1 cellular context compared by ENCODE assay signal in the genomic region with DNA sequence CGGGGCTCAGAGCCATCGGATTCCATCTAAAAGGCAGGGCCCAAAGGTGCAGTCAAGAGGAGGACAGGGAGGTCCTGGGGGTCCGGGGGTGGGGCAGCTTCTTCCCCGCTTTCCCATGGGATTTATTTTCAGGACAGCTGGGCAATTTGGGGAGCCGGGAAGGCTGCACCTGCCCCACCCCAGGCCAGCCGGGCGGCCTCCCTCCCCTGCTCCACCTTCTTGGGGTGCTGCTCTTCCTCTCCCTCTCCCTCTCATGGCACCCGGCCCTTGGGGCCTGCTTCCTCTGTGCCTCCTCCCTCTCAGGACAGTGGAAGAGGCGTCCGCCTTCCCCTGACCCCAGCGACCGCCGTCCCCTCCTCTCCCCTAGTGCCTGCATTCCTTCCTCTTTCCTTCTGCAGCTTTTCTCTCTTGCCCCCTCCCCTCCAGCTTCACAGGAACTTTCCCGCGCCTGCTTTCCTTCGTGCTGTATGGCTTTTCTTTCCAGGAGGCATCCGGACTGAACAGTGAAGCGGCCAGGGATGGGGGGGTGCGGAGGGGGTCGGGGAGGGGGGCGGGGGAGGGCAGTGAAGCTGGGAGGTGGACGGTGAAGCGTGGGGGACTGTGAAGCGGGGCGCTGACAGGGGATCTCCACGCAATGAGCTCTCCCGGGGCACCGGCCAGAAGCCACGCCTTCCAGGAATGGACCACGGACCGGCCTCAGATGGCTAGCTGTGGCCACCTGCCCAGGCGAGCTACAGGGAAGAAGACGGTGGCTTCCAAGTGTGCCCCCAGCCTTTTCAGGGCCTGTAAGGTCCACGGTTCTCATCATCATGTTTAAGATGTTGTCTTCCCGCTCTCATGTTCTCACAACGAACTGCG.
TF ChIP-seq lines count a peak whose summit lies in the region.

No MANE protein-coding gene starts in this region.

TF ChIP-seq in GM23338, 12 proteins besides CTCF, POLR2A, EP300 and RAD21 (continued from another document):
- TF ChIP-seq EZH2 (IDR thresholded peaks at IDR 0.05; ENCODE audit: low read depth, unreplicated experiment) (no peak), EZH2phosphoT487 (IDR thresholded peaks at IDR 0.05; ENCODE audit: unreplicated experiment) (no peak)
- TF ChIP-seq, protein P1, sequence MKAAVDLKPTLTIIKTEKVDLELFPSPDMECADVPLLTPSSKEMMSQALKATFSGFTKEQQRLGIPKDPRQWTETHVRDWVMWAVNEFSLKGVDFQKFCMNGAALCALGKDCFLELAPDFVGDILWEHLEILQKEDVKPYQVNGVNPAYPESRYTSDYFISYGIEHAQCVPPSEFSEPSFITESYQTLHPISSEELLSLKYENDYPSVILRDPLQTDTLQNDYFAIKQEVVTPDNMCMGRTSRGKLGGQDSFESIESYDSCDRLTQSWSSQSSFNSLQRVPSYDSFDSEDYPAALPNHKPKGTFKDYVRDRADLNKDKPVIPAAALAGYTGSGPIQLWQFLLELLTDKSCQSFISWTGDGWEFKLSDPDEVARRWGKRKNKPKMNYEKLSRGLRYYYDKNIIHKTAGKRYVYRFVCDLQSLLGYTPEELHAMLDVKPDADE (IDR thresholded peaks at IDR 0.05), result no peak
